Comparison of ENCODE assay signal across 23 cellular contexts in genomic region chr1:217253351-217253750, GRCh38.
"Had no signal": no experiment of that assay in that cellular context is flagged by ENCODE, and none has a peak within 500 bp of the region (broad histone marks: within the 10 kb centered on the region; RNA-seq: fewer than 3 reads in every experiment).

No MANE protein-coding gene starts in this region.

- H3K4me3 ChIP-seq: coronary artery, dorsolateral prefrontal cortex, esophagus muscularis mucosa, gastroesophageal sphincter, heart left ventricle, hepatocyte, left lung, lower lobe of right lung, mucosa of descending colon had no signal

- DNase-seq: dermis blood vessel endothelial cell; dorsolateral prefrontal cortex; effector CD4-positive, alpha-beta T cell; effector memory CD4-positive, alpha-beta T cell; heart left ventricle; hypothalamus; immature natural killer cell; islet precursor cell; left cardiac atrium; left lung; left ventricle myocardium superior; lower lobe of right lung; mesenchymal stem cell; mucosa of descending colon had no signal

- H3K27ac ChIP-seq: coronary artery, dorsolateral prefrontal cortex, esophagus muscularis mucosa, foreskin keratinocyte, gastroesophageal sphincter, heart left ventricle, hepatocyte, left lung, lower lobe of right lung had no signal

- H2AFZ ChIP-seq: hepatocyte had no signal

- H3K36me3 ChIP-seq: esophagus muscularis mucosa, gastroesophageal sphincter, heart left ventricle, left lung, lower lobe of right lung had no signal

- H3K9me3 ChIP-seq: esophagus muscularis mucosa, gastroesophageal sphincter, left lung, lower lobe of right lung, mucosa of descending colon had no signal

- FAIRE-seq: colon, endothelial cell of umbilical vein, frontal cortex, kidney had no signal

- H3K4me1 ChIP-seq: esophagus muscularis mucosa, foreskin keratinocyte, gastroesophageal sphincter, heart left ventricle, left lung, lower lobe of right lung had no signal

- H3K79me2 ChIP-seq: hepatocyte had no signal

- H3K27me3 ChIP-seq: esophagus muscularis mucosa, foreskin keratinocyte, gastroesophageal sphincter, heart left ventricle, hepatocyte, left lung had no signal

- ATAC-seq: foreskin keratinocyte, gastroesophageal sphincter, heart left ventricle, left cardiac atrium, left lung, left ventricle myocardium superior, lower lobe of right lung, mucosa of descending colon had no signal

- H3K4me2 ChIP-seq: hepatocyte had no signal
